Comparison of ENCODE assay signal across 8 cellular contexts in genomic region chrX:53686151-53686885, GRCh38. TPM values are rescaled to one million over a fixed set of nuclear protein-coding genes. Genes with fewer than 3 reads are reported as not detected.
DNase-seq lines count a peak whose midpoint lies in the region; ATAC-seq, FAIRE-seq and TF ChIP-seq lines count a peak whose summit lies in the region.

Gene HUWE1 (minus strand): TSS chrX:53686719. CDS start chrX:53654107, 32,612 bp downstream.

- DNase-seq in 8988T (peak; percentile 45), NCI-H510A (lab: John Stamatoyannopoulos, UW) (peak; percentile 47), kidney (peak; percentile 93)
- peak; percentile 81 for DNase-seq in activated CD4-positive, CD25-positive, alpha-beta regulatory T cell treated with anti-CD3 and anti-CD28 coated beads, Interleukin-2, amount 50 U/mL, for 72 hours
- DNase-seq in central memory CD8-positive, alpha-beta T cell (ENCODE audit: low spot score in 2 of 2) = peak; percentile 66 to 70
- peak; percentile 60 to 80 for DNase-seq in stimulated activated CD4-positive, alpha-beta T cell treated with anti-CD3 and anti-CD28 coated beads, Interleukin-15, amount 100 ng/mL, for 1 hour (ENCODE audit: low read depth in 1 of 2, low spot score in 1 of 2)

- peaks cover 0 to 4% of the 10 kb centered on the region in 2 donors for H3K4me1 ChIP-seq in kidney (ENCODE audit: control insufficient read depth in 1 of 2, insufficient read depth in 1 of 2, low read depth in 1 of 2, low read length in 2 of 2)

- H3K9ac ChIP-seq in kidney (ENCODE audit: low read length in 2 of 2) = peak within 1 kb of the TSS; percentile 69 to 80

- H3K9me3 ChIP-seq in kidney (ENCODE audit: control insufficient read depth in 1 of 2, low read length in 2 of 2) = no peaks in the 10 kb centered on the region

- TF ChIP-seq CTCF in kidney (IDR thresholded peaks at IDR 0.05; ENCODE audit: borderline replicate concordance, extremely low read depth, insufficient read depth) = no peak

- H3K27me3 Mint-ChIP-seq in central memory CD8-positive, alpha-beta T cell = no peaks in the 10 kb centered on the region

- H3K36me3 Mint-ChIP-seq in central memory CD8-positive, alpha-beta T cell (ENCODE audit: insufficient read depth) = peaks cover 22% of the 10 kb centered on the region

- no peaks in the 10 kb centered on the region for H3K9me3 Mint-ChIP-seq in central memory CD8-positive, alpha-beta T cell

- H3K4me3 Mint-ChIP-seq in central memory CD8-positive, alpha-beta T cell = peak within 1 kb of the TSS; percentile 86

- peak within 1 kb of the TSS; percentile 79 to 80 for H3K4me3 ChIP-seq in kidney (ENCODE audit: low read length in 2 of 2)

- peak within 1 kb of the TSS; percentile 90 for H3K27ac Mint-ChIP-seq in central memory CD8-positive, alpha-beta T cell (ENCODE audit: low read depth)

- no peaks in the 10 kb centered on the region for H3K36me3 ChIP-seq in kidney (ENCODE audit: control insufficient read depth in 1 of 2, insufficient read depth in 2 of 2, low read length in 2 of 2)

- intact Hi-C loops in kidney (cut with DNase I) = no loop called here

- peaks cover 34% of the 10 kb centered on the region for H3K4me1 Mint-ChIP-seq in central memory CD8-positive, alpha-beta T cell

- no peak for FAIRE-seq in kidney (lab: Jason Lieb, UNC)

- peak within 1 kb of the TSS; percentile 82 to 89 for H3K27ac ChIP-seq in kidney (ENCODE audit: low read depth in 2 of 2, low read length in 2 of 2)

- ATAC-seq in GM18867 (IDR thresholded peaks at IDR 0.05; ENCODE audit: unreplicated experiment) = peak; percentile 46
- peak; percentile 42 for ATAC-seq in HG03159 (IDR thresholded peaks at IDR 0.05; ENCODE audit: unreplicated experiment)
- ATAC-seq in central memory CD8-positive, alpha-beta T cell (replicated peaks; ENCODE audit: extremely low read depth, poor library complexity, severe bottlenecking) = peak; percentile 20

RNA-seq across cellular contexts. Expression of gene HUWE1, which starts in this region (rescaled TPM):
- 203 TPM for total RNA-seq in kidney
- polyA plus RNA-seq in kidney (ENCODE audit: insufficient read depth, low read depth, low replicate concordance) = 34.2 TPM

Comparison
In these comparisons a context has a peak if more than half of its experiments do, and no peak if none do; other contexts are left out.
1. Peak in every context shown above with its lines: DNase-seq, ATAC-seq, H3K4me3 ChIP-seq and H3K27ac ChIP-seq.